8 cellular contexts compared by ENCODE assay signal in the genomic region with DNA sequence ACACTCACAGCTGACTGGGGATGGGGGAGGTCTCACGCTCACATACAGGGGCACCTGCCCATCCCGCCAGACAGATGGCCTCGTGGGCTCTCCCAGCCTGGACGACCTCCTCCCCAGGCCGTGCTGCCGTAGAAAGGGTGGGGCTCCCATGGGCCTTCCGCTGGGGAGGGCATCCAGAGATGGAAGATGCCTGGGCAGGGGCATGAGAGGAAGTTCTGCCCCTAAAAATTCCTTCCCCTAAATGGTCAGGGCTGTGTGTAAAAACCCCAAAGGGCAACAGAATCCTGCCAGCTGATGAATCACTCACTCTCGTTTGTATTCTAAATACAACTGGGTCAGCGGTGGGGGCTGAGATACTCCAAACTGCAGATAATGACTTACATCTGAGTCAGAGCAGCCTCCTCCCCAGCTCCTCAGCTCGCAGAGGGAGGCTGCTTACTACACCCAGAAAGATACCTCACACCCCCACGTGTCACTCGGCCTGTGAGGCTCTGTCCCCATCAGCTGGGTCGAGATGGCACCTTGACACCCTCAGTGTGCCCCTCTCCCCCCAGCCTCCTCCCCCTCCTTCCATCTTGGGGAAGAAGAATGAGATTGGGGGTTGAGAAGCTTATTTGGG. TPM values are rescaled to one million over a fixed set of nuclear protein-coding genes. Genes with fewer than 3 reads are reported as not detected.
A peak's percentile ranks its signal among the peaks of the same experiment; 100 is the strongest.
DNase-seq lines count a peak whose midpoint lies in the region; ATAC-seq and TF ChIP-seq lines count a peak whose summit lies in the region.

No MANE protein-coding gene starts in this region.

- peak overlapping the region; percentile 80 for H3K4me3 Mint-ChIP-seq in effector memory CD8-positive, alpha-beta T cell
- peak overlapping the region; percentile 25 to 40 for H3K4me3 Mint-ChIP-seq in stimulated activated naive B cell treated with anti-CD40 and anti-IgM and Interleukin-4, amounts not matched to agents 10 μg/mL and 1 μg/mL and 100 μg/mL, for 72 hours

- H3K36me3 Mint-ChIP-seq in effector memory CD8-positive, alpha-beta T cell (ENCODE audit: insufficient read depth): peaks cover 81% of the 10 kb centered on the region
- peaks cover 69 to 86% of the 10 kb centered on the region in 2 donors for H3K36me3 Mint-ChIP-seq in stimulated activated naive B cell treated with anti-CD40 and anti-IgM and Interleukin-4, amounts not matched to agents 10 μg/mL and 1 μg/mL and 100 μg/mL, for 72 hours

- no peak for TF ChIP-seq CTCF in BJ (IDR thresholded peaks at IDR 0.05; ENCODE audit: insufficient read depth, low read depth, low read length)
- no peak for TF ChIP-seq CTCF in KMS-11 (conservative IDR thresholded peaks at IDR 0.05; ENCODE audit: low read depth, low read length)

- H3K36me3 ChIP-seq in BJ (ENCODE audit: control insufficient read depth, insufficient read depth, low read length) (peaks cover 29% of the 10 kb centered on the region), KMS-11 (ENCODE audit: insufficient read depth) (no peaks in the 10 kb centered on the region), muscle layer of duodenum (ENCODE audit: control insufficient read depth in 1 of 2, insufficient read depth in 2 of 2, low read length in 2 of 2) (peaks cover 34 to 36% of the 10 kb centered on the region in 2 donors)

- no peaks in the 10 kb centered on the region for H3K27me3 Mint-ChIP-seq in effector memory CD8-positive, alpha-beta T cell
- H3K27me3 Mint-ChIP-seq in stimulated activated naive B cell treated with anti-CD40 and anti-IgM and Interleukin-4, amounts not matched to agents 10 μg/mL and 1 μg/mL and 100 μg/mL, for 72 hours: no peaks in the 10 kb centered on the region

- H4K20me1 ChIP-seq in KMS-11 (ENCODE audit: insufficient read depth): no peaks in the 10 kb centered on the region

- H3K27me3 ChIP-seq in BJ (ENCODE audit: control insufficient read depth, insufficient read depth, low read length) (no peaks in the 10 kb centered on the region), KMS-11 (ENCODE audit: insufficient read depth, low read depth) (no peaks in the 10 kb centered on the region), muscle layer of duodenum (ENCODE audit: low read depth, low read length) (no peaks in the 10 kb centered on the region)

- H3K27ac ChIP-seq in KMS-11 (peak overlapping the region; percentile 20; the same call in 1 of the 2 replicates), muscle layer of duodenum (ENCODE audit: low read length) (peak overlapping the region; percentile 91)

- no peak overlapping the region for H2AFZ ChIP-seq in KMS-11 (ENCODE audit: low read depth)

- H3K9me3 Mint-ChIP-seq in effector memory CD8-positive, alpha-beta T cell: no peaks in the 10 kb centered on the region
- no peaks in the 10 kb centered on the region for H3K9me3 Mint-ChIP-seq in stimulated activated naive B cell treated with anti-CD40 and anti-IgM and Interleukin-4, amounts not matched to agents 10 μg/mL and 1 μg/mL and 100 μg/mL, for 72 hours

- H3K27ac Mint-ChIP-seq in effector memory CD8-positive, alpha-beta T cell: peak overlapping the region; percentile 96
- peak overlapping the region; percentile 80 for H3K27ac Mint-ChIP-seq in stimulated activated naive B cell treated with anti-CD40 and anti-IgM and Interleukin-4, amounts not matched to agents 10 μg/mL and 1 μg/mL and 100 μg/mL, for 72 hours

- H3K9ac ChIP-seq in KMS-11: no peak overlapping the region

- DNase-seq in BJ (ENCODE audit: low read depth): peak; percentile 91
- DNase-seq in activated CD8-positive, alpha-beta memory T cell treated with anti-CD3 and anti-CD28 coated beads for 24 hours: peak; percentile 84
- peak; percentile 52 to 65 (median 62) for DNase-seq in effector memory CD8-positive, alpha-beta T cell
- peak; percentile 28 for DNase-seq in stimulated activated naive B cell treated with anti-CD40 and anti-IgM and Interleukin-4, amounts not matched to agents 10 μg/mL and 1 μg/mL and 100 μg/mL, for 72 hours
- DNase-seq in DMS79 treated with DMSO at 0.1 percent for 48 hours (lab: John Stamatoyannopoulos, UW): no peak
- no peak for DNase-seq in cortex of kidney (lab: John Stamatoyannopoulos, UW)

- H3K4me3 ChIP-seq in BJ (ENCODE audit: low read depth, low read length) (peak overlapping the region; percentile 16; the same call in 1 of the 2 replicates), KMS-11 (IDR thresholded peaks at IDR 0.05; ENCODE audit: insufficient read depth, low read depth, low read length) (no peak overlapping the region), muscle layer of duodenum (ENCODE audit: low read depth in 1 of 2, low read length in 2 of 2) (peak overlapping the region; percentile 40)

- ATAC-seq in effector memory CD8-positive, alpha-beta T cell (replicated peaks): peak; percentile 87
- peak; percentile 91 to 94 for ATAC-seq in stimulated activated naive B cell treated with anti-CD40 and anti-IgM and Interleukin-4, amounts not matched to agents 10 μg/mL and 1 μg/mL and 100 μg/mL, for 72 hours (replicated peaks)

- peaks cover 88 to 94% of the 10 kb centered on the region in 2 donors for H3K4me1 Mint-ChIP-seq in effector memory CD8-positive, alpha-beta T cell (ENCODE audit: low read depth in 2 of 2)
- H3K4me1 Mint-ChIP-seq in stimulated activated naive B cell treated with anti-CD40 and anti-IgM and Interleukin-4, amounts not matched to agents 10 μg/mL and 1 μg/mL and 100 μg/mL, for 72 hours: peaks cover 82 to 97% of the 10 kb centered on the region in 2 donors

- H3K9me3 ChIP-seq in muscle layer of duodenum (ENCODE audit: control insufficient read depth in 1 of 2, low read length in 2 of 2): no peaks in the 10 kb centered on the region

- H3K4me2 ChIP-seq in KMS-11: peak overlapping the region; percentile 29; the same call in 1 of the 2 replicates

- peaks cover 88% of the 10 kb centered on the region for H3K4me1 ChIP-seq in KMS-11 (ENCODE audit: low read depth, poor library complexity, severe bottlenecking)
- peaks cover 50 to 98% of the 10 kb centered on the region in 2 donors for H3K4me1 ChIP-seq in muscle layer of duodenum (ENCODE audit: control insufficient read depth in 1 of 2, insufficient read depth in 2 of 2, low read length in 2 of 2)

- CTCF ChIA-PET in BJ (lab: Yijun Ruan, JAX): interaction anchor here (1.0 to 1.4 kb wide), 2 partner anchors 10 to 12 kb away, joined by 4 read pairs; a partner anchor contains a TSS

- H3K79me2 ChIP-seq in KMS-11 (ENCODE audit: insufficient read depth, low read depth): peaks cover 88% of the 10 kb centered on the region

- POLR2A ChIA-PET in BJ (lab: Charles Lee): interaction anchor here (0.5 to 2.6 kb wide), 3 partner anchors 9 to 499 kb away, joined by 4 to 23 read pairs (median 6); a partner anchor contains a TSS

RNA-seq across cellular contexts. Expression of a gene that starts 10.1 kb away (rescaled TPM):
- polyA plus RNA-seq in BJ (2011; rRNA removed): 666 and 952 TPM in 2 replicates
- 536 and 732 TPM in 2 replicates for polyA minus RNA-seq in BJ (2011; rRNA and poly(A)+ RNA removed)

Comparison
In these comparisons a context has a peak if more than half of its experiments do, and no peak if none do; other contexts are left out.
1. DNase-seq: peak in BJ (single experiment), activated CD8-positive, alpha-beta memory T cell treated with anti-CD3 and anti-CD28 coated beads for 24 hours (single experiment), effector memory CD8-positive, alpha-beta T cell (3 of 3) and stimulated activated naive B cell treated with anti-CD40 and anti-IgM and Interleukin-4, amounts not matched to agents 10 μg/mL and 1 μg/mL and 100 μg/mL, for 72 hours (single experiment); none in DMS79 treated with DMSO at 0.1 percent for 48 hours (single experiment) and cortex of kidney (single experiment).